Comparison of ENCODE assay signal across 10 cellular contexts in genomic region chr3:170751083-170751893, GRCh38.
A peak's percentile ranks its signal among the peaks of the same experiment; 100 is the strongest.
DNase-seq lines count a peak whose midpoint lies in the region; ATAC-seq and TF ChIP-seq lines count a peak whose summit lies in the region.
"Had no signal": no experiment of that assay in that cellular context is flagged by ENCODE, and none has a peak within 500 bp of the region (broad histone marks: within the 10 kb centered on the region; RNA-seq: fewer than 3 reads in every experiment).

No MANE protein-coding gene starts in this region.

- H3K4me1 ChIP-seq in Peyer's patch, result no peaks in the 10 kb centered on the region

- H3K9me3 ChIP-seq in MG63 (peaks cover 3% of the 10 kb centered on the region; the same call in 1 of the 2 replicates), Peyer's patch (no peaks in the 10 kb centered on the region)

- peak overlapping the region; percentile 89 for H3K27ac Mint-ChIP-seq in mesothelial cell of epicardium
- H3K27ac Mint-ChIP-seq: activated naive CD4-positive, alpha-beta T cell treated with anti-CD3 and anti-CD28 coated beads, Interleukin-2, amount 50 U/mL, for 24 hours had no signal

- H3K4me3 Mint-ChIP-seq in mesothelial cell of epicardium, result no peak overlapping the region
- H3K4me3 Mint-ChIP-seq: activated naive CD4-positive, alpha-beta T cell treated with anti-CD3 and anti-CD28 coated beads, Interleukin-2, amount 50 U/mL, for 24 hours had no signal

- no peaks in the 10 kb centered on the region for H3K27me3 Mint-ChIP-seq in mesothelial cell of epicardium (ENCODE audit: low read depth)

- ATAC-seq in HG03095 (IDR thresholded peaks at IDR 0.05; ENCODE audit: unreplicated experiment), result no peak
- ATAC-seq in HG02678 (IDR thresholded peaks at IDR 0.05; ENCODE audit: unreplicated experiment), result no peak
- ATAC-seq in GM21360 (IDR thresholded peaks at IDR 0.05; ENCODE audit: unreplicated experiment), result no peak

- DNase-seq in AG10803 (ENCODE audit: low read depth), result peak; percentile 93
- peak; percentile 96 for DNase-seq in MG63
- DNase-seq in coronary artery (ENCODE audit: low spot score), result peak; percentile 86
- no peak for DNase-seq in mesothelial cell of epicardium (ENCODE audit: low spot score in 2 of 2, unreplicated experiment in 2 of 2)
- no peak for DNase-seq in Peyer's patch
- DNase-seq: RPMI8226 had no signal

- TF ChIP-seq CTCF in AG10803 (conservative IDR thresholded peaks at IDR 0.05; ENCODE audit: low read length) (no peak), coronary artery (IDR thresholded peaks at IDR 0.05) (no peak), mesothelial cell of epicardium (IDR thresholded peaks at IDR 0.05; ENCODE audit: unreplicated experiment) (no peak), Peyer's patch (IDR thresholded peaks at IDR 0.05) (no peak)

- no peaks in the 10 kb centered on the region for H3K36me3 Mint-ChIP-seq in mesothelial cell of epicardium
- H3K36me3 Mint-ChIP-seq: activated naive CD4-positive, alpha-beta T cell treated with anti-CD3 and anti-CD28 coated beads, Interleukin-2, amount 50 U/mL, for 24 hours had no signal

- H3K4me3 ChIP-seq in AG10803 (ENCODE audit: low read length) (no peak overlapping the region), MG63 (no peak overlapping the region), coronary artery (peak overlapping the region; percentile 31), Peyer's patch (no peak overlapping the region)

- no peaks in the 10 kb centered on the region; the same call in 1 of the 2 replicates for H3K36me3 ChIP-seq in MG63
- no peaks in the 10 kb centered on the region for H3K36me3 ChIP-seq in Peyer's patch

- peak overlapping the region; percentile 43 to 80 for H3K27ac ChIP-seq in coronary artery
- H3K27ac ChIP-seq in Peyer's patch, result no peak overlapping the region

- H3K27me3 ChIP-seq in MG63 (no peaks in the 10 kb centered on the region), Peyer's patch (no peaks in the 10 kb centered on the region)

- no peak for TF ChIP-seq POLR2A in Peyer's patch (IDR thresholded peaks at IDR 0.05)

- peaks cover 53% of the 10 kb centered on the region for H3K4me1 Mint-ChIP-seq in mesothelial cell of epicardium
- H3K4me1 Mint-ChIP-seq: activated naive CD4-positive, alpha-beta T cell treated with anti-CD3 and anti-CD28 coated beads, Interleukin-2, amount 50 U/mL, for 24 hours had no signal

- H3K9me3 Mint-ChIP-seq in mesothelial cell of epicardium, result no peaks in the 10 kb centered on the region
- H3K9me3 Mint-ChIP-seq: activated naive CD4-positive, alpha-beta T cell treated with anti-CD3 and anti-CD28 coated beads, Interleukin-2, amount 50 U/mL, for 24 hours had no signal

Comparison
In these comparisons a context has a peak if more than half of its experiments do, and no peak if none do; other contexts are left out.
1. DNase-seq: peak in AG10803 (single experiment), MG63 (single experiment) and coronary artery (single experiment); none in mesothelial cell of epicardium (0 of 2) and Peyer's patch (0 of 3).
2. H3K27ac ChIP-seq: peak in coronary artery (2 of 2); none in Peyer's patch (0 of 4).